ENCODE assay signal across 12 cellular contexts in genomic region chr11:6735306-6735705, GRCh38. TPM values are rescaled to one million over a fixed set of nuclear protein-coding genes. Genes with fewer than 3 reads are reported as not detected.
A peak's percentile ranks its signal among the peaks of the same experiment; 100 is the strongest.
DNase-seq lines count a peak whose midpoint lies in the region; ATAC-seq, FAIRE-seq and TF ChIP-seq lines count a peak whose summit lies in the region.
"Had no signal": no experiment of that assay in that cellular context is flagged by ENCODE, and none has a peak within 500 bp of the region (broad histone marks: within the 10 kb centered on the region; RNA-seq: fewer than 3 reads in every experiment).

No MANE protein-coding gene starts in this region.

- peak overlapping the region; percentile 83 for H3K27ac Mint-ChIP-seq in activated CD8-positive, alpha-beta T cell treated with anti-CD3 and anti-CD28 coated beads for 36 hours
- H3K27ac Mint-ChIP-seq in memory B cell (peak overlapping the region; percentile 82), HFFc6 (no peak overlapping the region)

- no peaks in the 10 kb centered on the region for H3K27me3 Mint-ChIP-seq in activated CD8-positive, alpha-beta T cell treated with anti-CD3 and anti-CD28 coated beads for 36 hours
- no peaks in the 10 kb centered on the region for H3K27me3 Mint-ChIP-seq in memory B cell
- peaks cover 7% of the 10 kb centered on the region for H3K27me3 Mint-ChIP-seq in HFFc6 (ENCODE audit: insufficient read depth)

- ATAC-seq in activated CD8-positive, alpha-beta T cell treated with anti-CD3 and anti-CD28 coated beads for 36 hours = peak; percentile 35
- peak; percentile 28 for ATAC-seq in memory B cell (ENCODE audit: low read depth)

- H2AFZ ChIP-seq in hepatocyte = no peak overlapping the region
- H2AFZ ChIP-seq: PC-9 had no signal

- FAIRE-seq in GM12892 (lab: Jason Lieb, UNC) = no peak

- H3K9ac ChIP-seq in BLaER1 treated with 17β-estradiol and CSF1 and Interleukin-3, amounts not matched to agents 10 nM and 100 nM = no peak overlapping the region; a peak in 1 of 22 replicates

- H3K9me3 ChIP-seq in BLaER1 treated with 17β-estradiol and CSF1 and Interleukin-3, amounts not matched to agents 10 nM and 100 nM (replicated peaks in 1 of 11) = peaks cover 0 to 18% (median 4%) of the 10 kb centered on the region in 11 experiments; a peak in 11 of 22 replicates
- H3K9me3 ChIP-seq in hepatocyte (ENCODE audit: low read depth) = no peaks in the 10 kb centered on the region
- H3K9me3 ChIP-seq: esophagus muscularis mucosa had no signal

- peak overlapping the region; percentile 23 for H3K4me3 Mint-ChIP-seq in activated CD8-positive, alpha-beta T cell treated with anti-CD3 and anti-CD28 coated beads for 36 hours
- no peak overlapping the region for H3K4me3 Mint-ChIP-seq in memory B cell
- no peak overlapping the region for H3K4me3 Mint-ChIP-seq in HFFc6

- POLR2A ChIA-PET in activated CD8-positive, alpha-beta T cell treated with anti-CD3 and anti-CD28 coated beads for 36 hours (lab: Charles Lee) = no interaction called here

- 54% methylated on average over 3 of the region's 3 CpGs for WGBS in hepatocyte (ENCODE audit: low lambda C conversion rate, missing lambda C conversion rate)

- peaks cover 11 to 41% (median 20%) of the 10 kb centered on the region in 10 experiments for H3K4me1 ChIP-seq in BLaER1 treated with 17β-estradiol and CSF1 and Interleukin-3, amounts not matched to agents 10 nM and 100 nM
- H3K4me1 ChIP-seq in hepatocyte (ENCODE audit: insufficient read depth) = no peaks in the 10 kb centered on the region
- H3K4me1 ChIP-seq: esophagus muscularis mucosa had no signal

- no peaks in the 10 kb centered on the region for H3K27me3 ChIP-seq in BLaER1 treated with 17β-estradiol and CSF1 and Interleukin-3, amounts not matched to agents 10 nM and 100 nM
- H3K27me3 ChIP-seq in hepatocyte = no peaks in the 10 kb centered on the region
- H3K27me3 ChIP-seq: esophagus muscularis mucosa had no signal

- peaks cover 0 to 19% (median 0%) of the 10 kb centered on the region in 11 experiments; a peak in 3 of 22 replicates for H3K36me3 ChIP-seq in BLaER1 treated with 17β-estradiol and CSF1 and Interleukin-3, amounts not matched to agents 10 nM and 100 nM
- no peaks in the 10 kb centered on the region for H3K36me3 ChIP-seq in hepatocyte (replicated peaks; ENCODE audit: insufficient read depth, low read depth)

- DNase-seq in H4 (ENCODE audit: low spot score) (peak; percentile 56), memory B cell (ENCODE audit: low spot score in 2 of 2) (no peak), HFFc6 (no peak), GM12892 (ENCODE audit: insufficient read length) (no peak), hepatocyte (ENCODE audit: low spot score) (no peak)
- no peak for DNase-seq in activated CD8-positive, alpha-beta T cell treated with anti-CD3 and anti-CD28 coated beads for 36 hours
- no peak for DNase-seq in stimulated activated naive CD4-positive, alpha-beta T cell treated with Interleukin-2 at 50 U/mL for 16 hours (lab: John Stamatoyannopoulos, UW)
- DNase-seq: NCI-H1694 treated with DMSO at 0.1 percent for 48 hours, PC-9 had no signal

- no peak for TF ChIP-seq POLR2A in GM12892 (IDR thresholded peaks at IDR 0.05; ENCODE audit: low read depth, low read length)

- H3K4me3 ChIP-seq in BLaER1 treated with 17β-estradiol and CSF1 and Interleukin-3, amounts not matched to agents 10 nM and 100 nM = no peak overlapping the region
- no peak overlapping the region for H3K4me3 ChIP-seq in hepatocyte
- H3K4me3 ChIP-seq: esophagus muscularis mucosa, lung, PC-9 had no signal

- peak overlapping the region in 1 of 11 experiments; percentile 33; a peak in 1 of 22 replicates for H3K27ac ChIP-seq in BLaER1 treated with 17β-estradiol and CSF1 and Interleukin-3, amounts not matched to agents 10 nM and 100 nM
- H3K27ac ChIP-seq in hepatocyte = no peak overlapping the region
- H3K27ac ChIP-seq: esophagus muscularis mucosa, PC-9 had no signal

- CTCF ChIA-PET in activated CD8-positive, alpha-beta T cell treated with anti-CD3 and anti-CD28 coated beads for 36 hours (lab: Charles Lee) = interaction anchor here (0.7 to 17.9 kb wide), 5 partner anchors 13 to 39 kb away, joined by 3 to 367 read pairs (median 14); no protein-coding TSS in a partner anchor

- H3K36me3 Mint-ChIP-seq in activated CD8-positive, alpha-beta T cell treated with anti-CD3 and anti-CD28 coated beads for 36 hours (ENCODE audit: low read depth) = peaks cover 48% of the 10 kb centered on the region
- H3K36me3 Mint-ChIP-seq in memory B cell (peaks cover 21% of the 10 kb centered on the region), HFFc6 (ENCODE audit: low read depth) (no peaks in the 10 kb centered on the region)

- intact Hi-C loops in activated CD8-positive, alpha-beta T cell treated with anti-CD3 and anti-CD28 coated beads for 36 hours (cut with micrococcal nuclease) = no loop called here

- H3K4me2 ChIP-seq in BLaER1 treated with 17β-estradiol and CSF1 and Interleukin-3, amounts not matched to agents 10 nM and 100 nM = peak overlapping the region; percentile 20 to 74 (median 58)
- H3K4me2 ChIP-seq in hepatocyte = no peak overlapping the region
- H3K4me2 ChIP-seq: PC-9 had no signal

- H4K20me1 ChIP-seq in BLaER1 treated with 17β-estradiol and CSF1 and Interleukin-3, amounts not matched to agents 10 nM and 100 nM = no peaks in the 10 kb centered on the region
- H4K20me1 ChIP-seq in hepatocyte (ENCODE audit: insufficient read depth, poor library complexity, severe bottlenecking) = no peaks in the 10 kb centered on the region

- no peaks in the 10 kb centered on the region for H3K9me2 ChIP-seq in hepatocyte (replicated peaks; ENCODE audit: insufficient read depth)

- no peak for TF ChIP-seq CTCF in activated CD8-positive, alpha-beta T cell treated with anti-CD3 and anti-CD28 coated beads for 36 hours (IDR thresholded peaks at IDR 0.05)
- TF ChIP-seq CTCF in HFFc6 (IDR thresholded peaks at IDR 0.05) = no peak
- TF ChIP-seq CTCF in hepatocyte (IDR thresholded peaks at IDR 0.05; ENCODE audit: poor library complexity) = no peak

- peaks cover 73% of the 10 kb centered on the region for H3K4me1 Mint-ChIP-seq in activated CD8-positive, alpha-beta T cell treated with anti-CD3 and anti-CD28 coated beads for 36 hours (ENCODE audit: low read depth)
- peaks cover 42% of the 10 kb centered on the region for H3K4me1 Mint-ChIP-seq in memory B cell
- H3K4me1 Mint-ChIP-seq in HFFc6 (ENCODE audit: low read depth) = peaks cover 10% of the 10 kb centered on the region

- H3K79me2 ChIP-seq in hepatocyte = no peaks in the 10 kb centered on the region

- peaks cover 9% of the 10 kb centered on the region for H3K9me3 Mint-ChIP-seq in activated CD8-positive, alpha-beta T cell treated with anti-CD3 and anti-CD28 coated beads for 36 hours
- H3K9me3 Mint-ChIP-seq in memory B cell (no peaks in the 10 kb centered on the region), HFFc6 (no peaks in the 10 kb centered on the region)

RNA-seq across cellular contexts. Expression of gene OR2AG2, which starts 36.5 kb away (rescaled TPM):
- 0.06 and 0.84 TPM in 2 replicates for total RNA-seq in H4 (2014; rRNA removed; shearing (Covaris generic))
- under 1 TPM; 0.29 to 0.45 TPM for total RNA-seq in activated CD8-positive, alpha-beta T cell treated with anti-CD3 and anti-CD28 coated beads for 36 hours
- under 1 TPM in 5 of 6 experiments, not detected in 1; 0.07 to 0.14 (median 0.08) TPM for total RNA-seq in HFFc6 (2021; fragmentation: NEBNext Ultra II Directional; extraction: Animal tissue kit (Norgen Biotek cat#: 25700))
- not detected for polyA plus RNA-seq in GM12892 (2012; ENCODE audit: missing spikeins)
- 0.12 and 0.27 TPM in 2 replicates for total RNA-seq in hepatocyte
- polyA plus RNA-seq in hepatocyte = not detected in 2 replicates
- total RNA-seq: esophagus muscularis mucosa had no signal

RNA-seq across cellular contexts. Expression of gene OR2AG1, which starts 47.5 kb away (rescaled TPM):
- total RNA-seq in H4 (2014; rRNA removed; shearing (Covaris generic)) = not detected in 2 replicates
- total RNA-seq in activated CD8-positive, alpha-beta T cell treated with anti-CD3 and anti-CD28 coated beads for 36 hours = not detected
- not detected for total RNA-seq in HFFc6 (2021; fragmentation: NEBNext Ultra II Directional; extraction: Animal tissue kit (Norgen Biotek cat#: 25700))
- polyA plus RNA-seq in GM12892 (2012; ENCODE audit: missing spikeins) = not detected
- 0.83 TPM in 1 of 2 replicates, not detected in the other for total RNA-seq in hepatocyte
- polyA plus RNA-seq in hepatocyte = not detected in 2 replicates
- total RNA-seq: esophagus muscularis mucosa, lung, PC-9 had no signal
- polyA plus RNA-seq: lung had no signal

RNA-seq across cellular contexts. Expression of gene MRPL17, which starts 52.2 kb away (rescaled TPM):
- 98.8 and 99.5 TPM in 2 replicates for total RNA-seq in H4 (2014; rRNA removed; shearing (Covaris generic))
- 100 to 1,000 TPM; 140 to 144 TPM for total RNA-seq in activated CD8-positive, alpha-beta T cell treated with anti-CD3 and anti-CD28 coated beads for 36 hours
- total RNA-seq in HFFc6 (2021; fragmentation: NEBNext Ultra II Directional; extraction: Animal tissue kit (Norgen Biotek cat#: 25700)) = 100 to 1,000 TPM in 1 of 6 experiments, 10 to 100 TPM in 5; 79.5 to 111 (median 89.4) TPM
- polyA plus RNA-seq in GM12892 (2012; ENCODE audit: missing spikeins) = 92.5 TPM
- total RNA-seq in hepatocyte = 34.5 and 71.9 TPM in 2 replicates
- 62.7 and 71.9 TPM in 2 replicates for polyA plus RNA-seq in hepatocyte
